Comparison of ENCODE assay signal across 8 cellular contexts in genomic region chr9:126704157-126704941, GRCh38.
DNase-seq lines count a peak whose midpoint lies in the region; ATAC-seq and TF ChIP-seq lines count a peak whose summit lies in the region.

No MANE protein-coding gene starts in this region.

- no peak for TF ChIP-seq CTCF in upper lobe of right lung (IDR thresholded peaks at IDR 0.05)

- no peaks in the 10 kb centered on the region for H3K27me3 ChIP-seq in MG63
- H3K27me3 ChIP-seq in upper lobe of right lung: peaks cover 49% of the 10 kb centered on the region

- WGBS in adipose tissue, 3 donors: 33 to 39% (median 34%) methylated on average over 15 of the region's 15 CpGs

- intact Hi-C loops in upper lobe of right lung (cut with DNase I): no loop called here

- H3K4me3 ChIP-seq in MG63 (no peak overlapping the region), upper lobe of right lung (no peak overlapping the region)

- in situ Hi-C loops in Caki2 (cut with HindIII; ENCODE audit: low pct_unique_long_range_greater_than_20kb, low sequenced_read_pairs): no loop called here

- ATAC-seq in upper lobe of right lung (peak; percentile 5), GM21390 (IDR thresholded peaks at IDR 0.05; ENCODE audit: unreplicated experiment) (no peak), GM19467 (IDR thresholded peaks at IDR 0.05; ENCODE audit: unreplicated experiment) (no peak)

- H3K36me3 ChIP-seq in MG63 (no peaks in the 10 kb centered on the region), upper lobe of right lung (no peaks in the 10 kb centered on the region)

- H3K27ac ChIP-seq in adipose tissue (ENCODE audit: low read depth, low read length): peak overlapping the region; percentile 24
- H3K27ac ChIP-seq in upper lobe of right lung: no peak overlapping the region

- peaks cover 10% of the 10 kb centered on the region for H3K4me1 ChIP-seq in upper lobe of right lung

- DNase-seq in Caki2 (ENCODE audit: low read depth): peak; percentile 69
- peak; percentile 74 for DNase-seq in MG63
- DNase-seq in left kidney (ENCODE audit: low read depth, low spot score): peak; percentile 73
- DNase-seq in upper lobe of right lung: peak; percentile 66
- DNase-seq in MV-4-11 (lab: John Stamatoyannopoulos, UW): no peak

- H3K9me3 ChIP-seq in MG63: no peaks in the 10 kb centered on the region
- no peaks in the 10 kb centered on the region for H3K9me3 ChIP-seq in upper lobe of right lung
